12 cellular contexts compared by ENCODE assay signal in the genomic region with DNA sequence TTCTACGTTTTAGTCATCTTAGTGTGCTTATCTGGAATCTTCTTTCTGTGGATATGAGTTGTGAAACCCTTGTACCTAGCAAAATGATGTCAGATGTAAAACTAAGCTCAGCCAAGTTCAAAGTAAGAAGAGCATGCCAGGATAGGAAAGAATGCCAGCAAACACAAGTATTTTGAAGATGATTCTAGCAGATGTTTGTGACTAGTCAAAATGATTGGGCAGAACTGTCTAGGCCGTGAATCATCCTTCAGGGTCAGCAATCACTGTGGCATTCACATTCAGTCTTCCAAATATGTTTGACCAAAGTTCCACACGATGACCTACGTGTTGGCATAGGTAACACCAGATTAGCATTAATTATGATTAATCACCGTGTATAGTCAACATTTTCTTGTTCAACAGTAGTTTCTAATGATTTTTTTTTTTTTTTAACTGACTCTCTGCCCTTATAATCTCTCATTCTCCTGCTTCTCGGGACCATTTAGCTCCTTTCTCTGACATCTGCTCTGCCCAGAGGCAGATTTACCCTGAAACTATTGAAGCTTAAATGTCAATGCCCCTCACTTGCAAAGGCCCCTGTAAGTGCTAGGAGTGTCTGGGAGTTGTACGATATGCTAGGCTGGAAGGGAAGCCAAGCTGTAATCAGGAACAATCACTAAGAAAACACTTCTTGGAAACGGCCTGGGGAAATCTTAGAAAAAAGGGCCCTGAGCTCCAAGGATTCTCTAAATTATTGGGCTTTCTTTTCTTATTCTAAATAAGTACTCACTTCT. TPM values are rescaled to one million over a fixed set of nuclear protein-coding genes. Genes with fewer than 3 reads are reported as not detected.
A peak's percentile ranks its signal among the peaks of the same experiment; 100 is the strongest.
DNase-seq lines count a peak whose midpoint lies in the region; ATAC-seq and TF ChIP-seq lines count a peak whose summit lies in the region.
"Had no signal": no experiment of that assay in that cellular context is flagged by ENCODE, and none has a peak within 500 bp of the region (broad histone marks: within the 10 kb centered on the region; RNA-seq: fewer than 3 reads in every experiment).

No MANE protein-coding gene starts in this region.

- WGBS in liver, result 55% methylated on average over 8 of the region's 8 CpGs

- DNase-seq in Right ventricle myocardium inferior (ENCODE audit: missing footprints) (no peak), cardiac septum (ENCODE audit: low spot score) (no peak), dedifferentiated amniotic fluid mesenchymal stem cell (ENCODE audit: extremely low spot score) (peak; percentile 83), vagina (ENCODE audit: extremely low spot score in 2 of 2) (no peak), left colon (no peak), NCI-H1694 treated with DMSO at 0.1 percent for 48 hours (lab: John Stamatoyannopoulos, UW) (no peak)
- DNase-seq: activated B cell treated with CpG ODN at 0.5 μM for 24 hours; erythroblast; mucosa of descending colon; stimulated activated CD4-positive, alpha-beta T cell treated with anti-CD3 and anti-CD28 coated beads, Interleukin-4, amount 100 ng/mL, for 24 hours had no signal

- no peak for TF ChIP-seq RAD21 in liver (IDR thresholded peaks at IDR 0.05)

- H3K4me3 ChIP-seq in liver (ENCODE audit: low read depth in 1 of 3, low read length in 3 of 3), result no peak overlapping the region
- no peak overlapping the region for H3K4me3 ChIP-seq in vagina
- H3K4me3 ChIP-seq: mucosa of descending colon had no signal

- TF ChIP-seq POLR2A in vagina (IDR thresholded peaks at IDR 0.05), result no peak

- no peaks in the 10 kb centered on the region for H3K36me3 ChIP-seq in liver (ENCODE audit: control insufficient read depth in 4 of 4, insufficient read depth in 3 of 4, low read depth in 1 of 4, low read length in 3 of 4)
- H3K36me3 ChIP-seq in vagina, result no peaks in the 10 kb centered on the region

- peaks cover 3 to 45% (median 11%) of the 10 kb centered on the region in 4 donors for H3K4me1 ChIP-seq in liver (ENCODE audit: control insufficient read depth in 4 of 4, insufficient read depth in 4 of 4, low read length in 3 of 4)
- peaks cover 23% of the 10 kb centered on the region for H3K4me1 ChIP-seq in vagina

- TF ChIP-seq CTCF in liver (IDR thresholded peaks at IDR 0.05; ENCODE audit: low read depth, low read length, missing input control) (no peak), vagina (IDR thresholded peaks at IDR 0.05) (no peak)

- ATAC-seq in Right ventricle myocardium inferior, result peak; percentile 53
- no peak for ATAC-seq in left colon
- ATAC-seq in HG03457 (IDR thresholded peaks at IDR 0.05; ENCODE audit: unreplicated experiment), result no peak
- ATAC-seq: mucosa of descending colon had no signal

- H3K27ac ChIP-seq in liver (ENCODE audit: low read depth in 1 of 2, low read length in 2 of 2) (peak overlapping the region; percentile 40 to 63), vagina (peak overlapping the region; percentile 26)

- H3K27me3 ChIP-seq in liver (ENCODE audit: control insufficient read depth in 4 of 4, insufficient read depth in 4 of 4, low read length in 3 of 4), result no peaks in the 10 kb centered on the region
- H3K27me3 ChIP-seq in vagina, result no peaks in the 10 kb centered on the region

- intact Hi-C loops in Right ventricle myocardium inferior (cut with DNase I) (no loop called here), cardiac septum (cut with DNase I) (no loop called here), vagina (cut with DNase I) (no loop called here), left colon (cut with DNase I, micrococcal nuclease) (loop anchor here in 1 of 2 donors (10.0 kb wide), 1 partner anchor 92 kb away; no protein-coding TSS in a partner anchor)

- no peaks in the 10 kb centered on the region for H3K9me3 ChIP-seq in liver (ENCODE audit: control insufficient read depth in 4 of 4, low read length in 3 of 4)
- H3K9me3 ChIP-seq in vagina, result no peaks in the 10 kb centered on the region
- H3K9me3 ChIP-seq: mucosa of descending colon had no signal

- no peak overlapping the region for H3K9ac ChIP-seq in liver (ENCODE audit: low read depth in 1 of 2, low read length in 2 of 2)

TF ChIP-seq in liver, 16 proteins besides CTCF, POLR2A, EP300 and RAD21:
- TF ChIP-seq HNF4G (IDR thresholded peaks at IDR 0.05) (no peak), RXRA (IDR thresholded peaks at IDR 0.05) (peak; percentile 44 to 62), FOXA2 (IDR thresholded peaks at IDR 0.05) (no peak), FOXA1 (IDR thresholded peaks at IDR 0.05) (no peak), SP1 (IDR thresholded peaks at IDR 0.05) (no peak), GABPA (IDR thresholded peaks at IDR 0.05 in 1 of 2, conservative IDR thresholded peaks at IDR 0.05 in 1 of 2) (no peak), EGR1 (IDR thresholded peaks at IDR 0.05; ENCODE audit: low read depth in 2 of 2) (no peak), YY1 (IDR thresholded peaks at IDR 0.05) (no peak), TAF1 (conservative IDR thresholded peaks at IDR 0.05) (no peak), HNF4A (conservative IDR thresholded peaks at IDR 0.05) (peak in 1 of 2 donors; percentile 37), NR2F2 (IDR thresholded peaks at IDR 0.05) (no peak), JUND (IDR thresholded peaks at IDR 0.05) (peak in 1 of 2 donors; percentile 53)
- TF ChIP-seq, protein P1, sequence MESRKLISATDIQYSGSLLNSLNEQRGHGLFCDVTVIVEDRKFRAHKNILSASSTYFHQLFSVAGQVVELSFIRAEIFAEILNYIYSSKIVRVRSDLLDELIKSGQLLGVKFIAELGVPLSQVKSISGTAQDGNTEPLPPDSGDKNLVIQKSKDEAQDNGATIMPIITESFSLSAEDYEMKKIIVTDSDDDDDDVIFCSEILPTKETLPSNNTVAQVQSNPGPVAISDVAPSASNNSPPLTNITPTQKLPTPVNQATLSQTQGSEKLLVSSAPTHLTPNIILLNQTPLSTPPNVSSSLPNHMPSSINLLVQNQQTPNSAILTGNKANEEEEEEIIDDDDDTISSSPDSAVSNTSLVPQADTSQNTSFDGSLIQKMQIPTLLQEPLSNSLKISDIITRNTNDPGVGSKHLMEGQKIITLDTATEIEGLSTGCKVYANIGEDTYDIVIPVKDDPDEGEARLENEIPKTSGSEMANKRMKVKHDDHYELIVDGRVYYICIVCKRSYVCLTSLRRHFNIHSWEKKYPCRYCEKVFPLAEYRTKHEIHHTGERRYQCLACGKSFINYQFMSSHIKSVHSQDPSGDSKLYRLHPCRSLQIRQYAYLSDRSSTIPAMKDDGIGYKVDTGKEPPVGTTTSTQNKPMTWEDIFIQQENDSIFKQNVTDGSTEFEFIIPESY (IDR thresholded peaks at IDR 0.05), result peak; percentile 22
- TF ChIP-seq, protein P2, sequence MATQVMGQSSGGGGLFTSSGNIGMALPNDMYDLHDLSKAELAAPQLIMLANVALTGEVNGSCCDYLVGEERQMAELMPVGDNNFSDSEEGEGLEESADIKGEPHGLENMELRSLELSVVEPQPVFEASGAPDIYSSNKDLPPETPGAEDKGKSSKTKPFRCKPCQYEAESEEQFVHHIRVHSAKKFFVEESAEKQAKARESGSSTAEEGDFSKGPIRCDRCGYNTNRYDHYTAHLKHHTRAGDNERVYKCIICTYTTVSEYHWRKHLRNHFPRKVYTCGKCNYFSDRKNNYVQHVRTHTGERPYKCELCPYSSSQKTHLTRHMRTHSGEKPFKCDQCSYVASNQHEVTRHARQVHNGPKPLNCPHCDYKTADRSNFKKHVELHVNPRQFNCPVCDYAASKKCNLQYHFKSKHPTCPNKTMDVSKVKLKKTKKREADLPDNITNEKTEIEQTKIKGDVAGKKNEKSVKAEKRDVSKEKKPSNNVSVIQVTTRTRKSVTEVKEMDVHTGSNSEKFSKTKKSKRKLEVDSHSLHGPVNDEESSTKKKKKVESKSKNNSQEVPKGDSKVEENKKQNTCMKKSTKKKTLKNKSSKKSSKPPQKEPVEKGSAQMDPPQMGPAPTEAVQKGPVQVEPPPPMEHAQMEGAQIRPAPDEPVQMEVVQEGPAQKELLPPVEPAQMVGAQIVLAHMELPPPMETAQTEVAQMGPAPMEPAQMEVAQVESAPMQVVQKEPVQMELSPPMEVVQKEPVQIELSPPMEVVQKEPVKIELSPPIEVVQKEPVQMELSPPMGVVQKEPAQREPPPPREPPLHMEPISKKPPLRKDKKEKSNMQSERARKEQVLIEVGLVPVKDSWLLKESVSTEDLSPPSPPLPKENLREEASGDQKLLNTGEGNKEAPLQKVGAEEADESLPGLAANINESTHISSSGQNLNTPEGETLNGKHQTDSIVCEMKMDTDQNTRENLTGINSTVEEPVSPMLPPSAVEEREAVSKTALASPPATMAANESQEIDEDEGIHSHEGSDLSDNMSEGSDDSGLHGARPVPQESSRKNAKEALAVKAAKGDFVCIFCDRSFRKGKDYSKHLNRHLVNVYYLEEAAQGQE (IDR thresholded peaks at IDR 0.05), result no peak
- TF ChIP-seq, protein P3, sequence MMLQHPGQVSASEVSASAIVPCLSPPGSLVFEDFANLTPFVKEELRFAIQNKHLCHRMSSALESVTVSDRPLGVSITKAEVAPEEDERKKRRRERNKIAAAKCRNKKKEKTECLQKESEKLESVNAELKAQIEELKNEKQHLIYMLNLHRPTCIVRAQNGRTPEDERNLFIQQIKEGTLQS (IDR thresholded peaks at IDR 0.05), result no peak
- TF ChIP-seq, protein P4, sequence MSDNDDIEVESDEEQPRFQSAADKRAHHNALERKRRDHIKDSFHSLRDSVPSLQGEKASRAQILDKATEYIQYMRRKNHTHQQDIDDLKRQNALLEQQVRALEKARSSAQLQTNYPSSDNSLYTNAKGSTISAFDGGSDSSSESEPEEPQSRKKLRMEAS (IDR thresholded peaks at IDR 0.05), result peak; percentile 64

RNA-seq across cellular contexts. Expression of a gene that starts 5.7 kb away (rescaled TPM):
- total RNA-seq in Right ventricle myocardium inferior (19.7 TPM), cardiac septum (27.3 TPM), liver (10 to 100 TPM; 27.2 to 57.0 TPM), vagina (27.0 TPM), left colon (100 to 1,000 TPM in 1 of 2 donors, 10 to 100 TPM in 1; 89.6 to 136 TPM)
- 10 to 100 TPM; 18.6 to 21.4 TPM for polyA plus RNA-seq in liver
- total RNA-seq: activated B cell treated with CpG ODN at 0.5 μM for 24 hours had no signal
